ENCODE assay signal across 8 cellular contexts in genomic region chr12:69497308-69498026, GRCh38. TPM values are rescaled to one million over a fixed set of nuclear protein-coding genes. Genes with fewer than 3 reads are reported as not detected.
DNase-seq lines count a peak whose midpoint lies in the region; ATAC-seq and TF ChIP-seq lines count a peak whose summit lies in the region.

No MANE protein-coding gene starts in this region.

- H3K36me3 Mint-ChIP-seq in type B pancreatic cell = peaks cover 12% of the 10 kb centered on the region

- peak overlapping the region in 1 of 2 donors; percentile 45 for H3K27ac ChIP-seq in lung (ENCODE audit: low read depth in 1 of 2, low read length in 1 of 2)

- H3K9me3 ChIP-seq in lung (ENCODE audit: control insufficient read depth in 2 of 2, insufficient read depth in 1 of 2, low read length in 1 of 2) (no peaks in the 10 kb centered on the region), HAP-1 (no peaks in the 10 kb centered on the region)

- no peaks in the 10 kb centered on the region for H3K9me3 Mint-ChIP-seq in type B pancreatic cell

- peak; percentile 93 for ATAC-seq in GM19023 (IDR thresholded peaks at IDR 0.05; ENCODE audit: unreplicated experiment)
- peak; percentile 95 for ATAC-seq in HG02678 (IDR thresholded peaks at IDR 0.05; ENCODE audit: unreplicated experiment)
- ATAC-seq in lung (ENCODE audit: insufficient read depth, low FRiP score) = peak; percentile 58

- H3K4me3 Mint-ChIP-seq in type B pancreatic cell = no peak overlapping the region

- H3K4me3 ChIP-seq in lung (no peak overlapping the region), HAP-1 (no peak overlapping the region)

- no peaks in the 10 kb centered on the region for H3K27me3 Mint-ChIP-seq in type B pancreatic cell

- H3K4me1 ChIP-seq in lung (ENCODE audit: control insufficient read depth in 2 of 2, insufficient read depth in 2 of 2, low read length in 2 of 2) (peaks cover 2 to 20% of the 10 kb centered on the region in 2 donors), HAP-1 (no peaks in the 10 kb centered on the region)

- TF ChIP-seq CTCF in lung (IDR thresholded peaks at IDR 0.05; ENCODE audit: control extremely low read depth, extremely low read depth) (no peak), type B pancreatic cell (conservative IDR thresholded peaks at IDR 0.05) (no peak)

- H3K36me3 ChIP-seq in lung (ENCODE audit: control insufficient read depth in 2 of 2, insufficient read depth in 2 of 2, low read length in 2 of 2) (no peaks in the 10 kb centered on the region), HAP-1 (replicated peaks) (no peaks in the 10 kb centered on the region)

- no peak overlapping the region for H3K27ac Mint-ChIP-seq in type B pancreatic cell

- WGBS in lung, 2 donors = 60 to 71% methylated on average over 4 of the region's 4 CpGs

- H3K27me3 ChIP-seq in lung (ENCODE audit: control insufficient read depth, insufficient read depth) = no peaks in the 10 kb centered on the region
- no peaks in the 10 kb centered on the region for H3K27me3 ChIP-seq in HAP-1 (ENCODE audit: low read depth)

- DNase-seq in RPMI7951 (ENCODE audit: low read depth) (peak; percentile 37), lung (ENCODE audit: low spot score) (no peak), HAP-1 (ENCODE audit: low spot score in 2 of 2) (no peak), NCI-H128 (lab: John Stamatoyannopoulos, UW; ENCODE audit: unreplicated experiment) (no peak), type B pancreatic cell (ENCODE audit: extremely low spot score, unreplicated experiment) (no peak)
- no peak for DNase-seq in stimulated activated naive CD4-positive, alpha-beta T cell treated with Interleukin-2 at 50 U/mL for 16 hours (lab: John Stamatoyannopoulos, UW)

- in situ Hi-C loops in HAP-1 (cut with MboI; ENCODE audit: low sequenced_read_pairs) = no loop called here

- H3K4me1 Mint-ChIP-seq in type B pancreatic cell (ENCODE audit: unreplicated experiment) = peaks cover 3% of the 10 kb centered on the region

RNA-seq across cellular contexts. Expression of gene FRS2, which starts 27.3 kb away (rescaled TPM):
- 23.6 and 40.0 TPM in 2 replicates for total RNA-seq in RPMI7951 (2014; rRNA removed; shearing (Covaris generic))
- total RNA-seq in lung (10 to 100 TPM; 31.5 to 66.7 TPM), type B pancreatic cell (ENCODE audit: low replicate concordance) (39.5 and 41.2 TPM in 2 replicates)
- 1 to 10 TPM; 4.7 to 8.6 TPM for polyA plus RNA-seq in lung
